Comparison of ENCODE assay signal across 13 cellular contexts in the genomic region with DNA sequence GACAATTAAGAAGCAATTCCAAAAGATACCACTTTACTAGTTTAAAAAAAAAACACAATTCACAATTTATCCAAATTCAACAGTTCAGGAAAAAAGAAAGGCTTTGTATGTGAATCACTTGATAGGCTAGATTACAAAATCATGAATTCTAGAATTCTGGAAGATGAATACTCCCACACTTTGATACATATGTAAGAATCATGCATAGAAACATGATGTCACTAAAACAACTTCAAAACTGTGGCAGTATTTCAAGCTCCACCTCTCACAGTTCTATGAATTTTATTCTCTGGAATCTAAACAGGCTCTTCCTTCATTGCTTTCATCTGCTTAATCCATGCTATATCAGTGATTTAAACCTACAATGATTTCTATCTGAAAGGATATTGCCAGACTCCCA. TPM values are rescaled to one million over a fixed set of nuclear protein-coding genes. Genes with fewer than 3 reads are reported as not detected.
DNase-seq lines count a peak whose midpoint lies in the region; TF ChIP-seq lines count a peak whose summit lies in the region.
"Had no signal": no experiment of that assay in that cellular context is flagged by ENCODE, and none has a peak within 500 bp of the region (broad histone marks: within the 10 kb centered on the region; RNA-seq: fewer than 3 reads in every experiment).

No MANE protein-coding gene starts in this region.

- DNase-seq in activated naive CD4-positive, alpha-beta T cell treated with anti-CD3 and anti-CD28 coated beads, Interleukin-2, amount 50 U/mL, for 16 hours, result no peak
- DNase-seq in brain microvascular endothelial cell (peak; percentile 35), hepatocyte (ENCODE audit: low spot score) (no peak), type B pancreatic cell (ENCODE audit: extremely low spot score, unreplicated experiment) (no peak), lower leg skin (ENCODE audit: low spot score in 2 of 2) (no peak), CD14-positive monocyte (ENCODE audit: low spot score) (no peak), C1 segment of cervical spinal cord (lab: John Stamatoyannopoulos, UW) (no peak)
- DNase-seq: 8988T, DMS79 treated with DMSO at 0.1 percent for 48 hours had no signal

- H3K27ac ChIP-seq in brain microvascular endothelial cell (peak overlapping the region; percentile 65), hepatocyte (peak overlapping the region; percentile 41)
- H3K27ac ChIP-seq: thoracic aorta had no signal

- peak overlapping the region; percentile 38 for H3K4me3 Mint-ChIP-seq in activated naive CD4-positive, alpha-beta T cell treated with anti-CD3 and anti-CD28 coated beads, Interleukin-2, amount 50 U/mL, for 24 hours
- no peak overlapping the region for H3K4me3 Mint-ChIP-seq in type B pancreatic cell
- H3K4me3 Mint-ChIP-seq in CD14-positive monocyte, result no peak overlapping the region
- H3K4me3 Mint-ChIP-seq: activated CD4-positive, alpha-beta T cell treated with anti-CD3 and anti-CD28 coated beads for 36 hours had no signal

- H3K4me1 ChIP-seq in hepatocyte (ENCODE audit: insufficient read depth), result peaks cover 29% of the 10 kb centered on the region

- H3K36me3 ChIP-seq in brain microvascular endothelial cell (replicated peaks) (no peaks in the 10 kb centered on the region), hepatocyte (replicated peaks; ENCODE audit: insufficient read depth, low read depth) (no peaks in the 10 kb centered on the region)
- H3K36me3 ChIP-seq: thoracic aorta had no signal

- no peak overlapping the region for H3K27ac Mint-ChIP-seq in activated naive CD4-positive, alpha-beta T cell treated with anti-CD3 and anti-CD28 coated beads, Interleukin-2, amount 50 U/mL, for 24 hours
- H3K27ac Mint-ChIP-seq in type B pancreatic cell, result peak overlapping the region; percentile 73
- peak overlapping the region in 3 of 7 donors; percentile 32 to 50 (median 35) for H3K27ac Mint-ChIP-seq in CD14-positive monocyte
- H3K27ac Mint-ChIP-seq: activated CD4-positive, alpha-beta T cell treated with anti-CD3 and anti-CD28 coated beads for 36 hours had no signal

- TF ChIP-seq CTCF in brain microvascular endothelial cell (IDR thresholded peaks at IDR 0.05; ENCODE audit: low read depth, low read length, missing control alignments) (no peak), hepatocyte (IDR thresholded peaks at IDR 0.05; ENCODE audit: poor library complexity) (no peak), type B pancreatic cell (conservative IDR thresholded peaks at IDR 0.05) (peak; percentile 13), lower leg skin (IDR thresholded peaks at IDR 0.05) (no peak), CD14-positive monocyte (IDR thresholded peaks at IDR 0.05) (no peak)

- TF ChIP-seq POLR2A in lower leg skin (IDR thresholded peaks at IDR 0.05), result no peak

- in situ Hi-C loops in brain microvascular endothelial cell (cut with HindIII; ENCODE audit: low pct_ligation_motif_present, low sequenced_read_pairs), result no loop called here

- H3K9me3 Mint-ChIP-seq in activated naive CD4-positive, alpha-beta T cell treated with anti-CD3 and anti-CD28 coated beads, Interleukin-2, amount 50 U/mL, for 24 hours, result no peaks in the 10 kb centered on the region
- H3K9me3 Mint-ChIP-seq in type B pancreatic cell (no peaks in the 10 kb centered on the region), CD14-positive monocyte (peaks cover 0 to 2% (median 0%) of the 10 kb centered on the region in 7 donors)
- H3K9me3 Mint-ChIP-seq: dendritic cell treated with granulocyte-macrophage colony-stimulating factor and Interleukin-4, amounts not matched to agents 40 ng/mL and 50 ng/mL, for 4 days had no signal

- H3K4me2 ChIP-seq in hepatocyte, result peak overlapping the region; percentile 30

- no peaks in the 10 kb centered on the region for H3K9me2 ChIP-seq in hepatocyte (replicated peaks; ENCODE audit: insufficient read depth)

- peaks cover 80% of the 10 kb centered on the region for H3K4me1 Mint-ChIP-seq in activated naive CD4-positive, alpha-beta T cell treated with anti-CD3 and anti-CD28 coated beads, Interleukin-2, amount 50 U/mL, for 24 hours
- peaks cover 47% of the 10 kb centered on the region for H3K4me1 Mint-ChIP-seq in type B pancreatic cell (ENCODE audit: unreplicated experiment)
- peaks cover 66% of the 10 kb centered on the region for H3K4me1 Mint-ChIP-seq in CD14-positive monocyte

- H3K9me3 ChIP-seq in hepatocyte (ENCODE audit: low read depth), result no peaks in the 10 kb centered on the region
- H3K9me3 ChIP-seq: thoracic aorta had no signal

- H3K79me2 ChIP-seq in hepatocyte, result peaks cover 95% of the 10 kb centered on the region

- H2AFZ ChIP-seq in hepatocyte, result no peak overlapping the region

- H3K27me3 Mint-ChIP-seq in activated naive CD4-positive, alpha-beta T cell treated with anti-CD3 and anti-CD28 coated beads, Interleukin-2, amount 50 U/mL, for 24 hours, result no peaks in the 10 kb centered on the region
- H3K27me3 Mint-ChIP-seq in type B pancreatic cell (no peaks in the 10 kb centered on the region), CD14-positive monocyte (ENCODE audit: low read depth in 3 of 3) (no peaks in the 10 kb centered on the region)
- H3K27me3 Mint-ChIP-seq: activated CD4-positive, alpha-beta T cell treated with anti-CD3 and anti-CD28 coated beads for 36 hours; dendritic cell treated with granulocyte-macrophage colony-stimulating factor and Interleukin-4, amounts not matched to agents 40 ng/mL and 50 ng/mL, for 4 days had no signal

- intact Hi-C loops in lower leg skin (cut with DNase I; ENCODE audit: low total_unique reads) (no loop called here), CD14-positive monocyte (cut with micrococcal nuclease) (no loop called here)

- peaks cover 17% of the 10 kb centered on the region for H4K20me1 ChIP-seq in hepatocyte (ENCODE audit: insufficient read depth, poor library complexity, severe bottlenecking)

- no peaks in the 10 kb centered on the region for H3K27me3 ChIP-seq in brain microvascular endothelial cell (replicated peaks)
- H3K27me3 ChIP-seq in hepatocyte, result no peaks in the 10 kb centered on the region

- H3K4me3 ChIP-seq in brain microvascular endothelial cell (ENCODE audit: low read depth, low read length) (no peak overlapping the region), hepatocyte (no peak overlapping the region), lower leg skin (ENCODE audit: low read depth, poor library complexity, severe bottlenecking) (no peak overlapping the region)
- H3K4me3 ChIP-seq: thoracic aorta had no signal

- no peaks in the 10 kb centered on the region for H3K36me3 Mint-ChIP-seq in activated naive CD4-positive, alpha-beta T cell treated with anti-CD3 and anti-CD28 coated beads, Interleukin-2, amount 50 U/mL, for 24 hours
- H3K36me3 Mint-ChIP-seq in type B pancreatic cell, result peaks cover 3% of the 10 kb centered on the region
- H3K36me3 Mint-ChIP-seq in CD14-positive monocyte, result peaks cover 5 to 22% of the 10 kb centered on the region in 2 donors

RNA-seq across cellular contexts. Expression of a gene that starts 51.0 kb away (rescaled TPM):
- total RNA-seq in hepatocyte (47.9 and 57.5 TPM in 2 replicates), type B pancreatic cell (ENCODE audit: low replicate concordance) (46.7 and 52.1 TPM in 2 replicates), lower leg skin (10 to 100 TPM; 13.1 to 19.7 (median 16.4) TPM)
- polyA plus RNA-seq in hepatocyte (25.7 and 27.3 TPM in 2 replicates), CD14-positive monocyte (1 to 10 TPM; 8.3 to 9.6 TPM)
